In the genomic region with DNA sequence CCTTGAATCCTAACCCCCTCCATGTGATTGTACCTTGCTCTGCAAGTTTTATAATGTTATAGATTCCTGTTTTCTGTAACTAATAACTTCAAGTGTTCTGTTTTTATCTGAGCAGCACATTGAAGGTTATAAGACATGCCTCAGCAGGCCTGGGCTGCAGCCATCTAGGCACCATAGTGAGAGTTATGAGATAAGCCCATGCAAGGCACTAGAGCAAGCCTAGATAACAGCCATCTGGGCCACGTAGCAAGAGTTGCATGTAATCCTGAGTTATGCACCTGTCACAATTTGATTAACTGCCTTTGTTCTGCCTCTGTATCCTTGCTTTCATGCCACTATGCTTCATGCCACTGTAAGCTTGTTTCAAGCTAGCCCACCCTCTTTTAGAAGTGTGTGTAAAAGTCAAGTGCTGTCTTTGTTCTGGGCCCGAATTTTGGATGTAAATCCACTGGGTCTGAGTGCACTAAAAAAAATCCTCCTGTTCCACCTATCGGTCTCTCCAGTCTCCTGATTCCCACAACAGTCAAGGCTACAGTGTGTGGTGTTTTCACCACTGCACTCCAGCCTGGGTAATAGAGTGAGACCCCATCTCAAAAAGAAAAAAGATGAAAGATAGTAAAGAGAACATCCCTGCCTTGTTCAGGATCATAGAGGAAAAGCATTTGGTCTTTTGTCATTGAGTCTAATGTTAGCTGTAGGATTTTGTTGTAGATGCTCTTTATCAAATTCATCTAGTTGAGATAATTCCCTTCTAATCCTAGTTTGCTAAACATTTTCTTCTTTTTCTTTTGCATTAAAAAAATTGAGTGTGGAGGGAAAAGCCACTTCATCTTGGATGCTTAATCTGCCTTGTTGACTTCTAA, we compare ENCODE assay signal across 32 cellular contexts. TPM values are rescaled to one million over a fixed set of nuclear protein-coding genes. Genes with fewer than 3 reads are reported as not detected.
DNase-seq lines count a peak whose midpoint lies in the region; ATAC-seq, FAIRE-seq and TF ChIP-seq lines count a peak whose summit lies in the region.
"Had no signal": no experiment of that assay in that cellular context is flagged by ENCODE, and none has a peak within 500 bp of the region (broad histone marks: within the 10 kb centered on the region; RNA-seq: fewer than 3 reads in every experiment).

No MANE protein-coding gene starts in this region.

- H3K4me3 ChIP-seq in HepG2 (replicated peaks in 1 of 3; ENCODE audit: insufficient read depth in 1 of 3, low read depth in 2 of 3, low read length in 3 of 3) (no peak overlapping the region), right lobe of liver (no peak overlapping the region), endodermal cell (ENCODE audit: low read length) (peak overlapping the region; percentile 61)
- H3K4me3 ChIP-seq: GM23248, transverse colon had no signal

- H3K36me3 ChIP-seq in HepG2 (replicated peaks in 1 of 2; ENCODE audit: control insufficient read depth in 1 of 2, insufficient read depth in 2 of 2, low read length in 2 of 2), result no peaks in the 10 kb centered on the region
- H3K36me3 ChIP-seq in right lobe of liver, result no peaks in the 10 kb centered on the region
- no peaks in the 10 kb centered on the region for H3K36me3 ChIP-seq in endodermal cell (ENCODE audit: control insufficient read depth, insufficient read depth, low read length)
- H3K36me3 ChIP-seq: transverse colon had no signal

- H4K20me1 ChIP-seq in HepG2 (ENCODE audit: insufficient read depth, low read length), result no peaks in the 10 kb centered on the region

- H3K9me3 ChIP-seq in HepG2 (ENCODE audit: low read length), result peaks cover 56% of the 10 kb centered on the region
- peaks cover 0 to 10% (median 4%) of the 10 kb centered on the region in 4 donors for H3K9me3 ChIP-seq in right lobe of liver
- peaks cover 65% of the 10 kb centered on the region for H3K9me3 ChIP-seq in endodermal cell (ENCODE audit: control insufficient read depth, low read length)

- BruUV-seq in HepG2 (replicated peaks; lab: Mats Ljungman, UMichigan), result no TSS peak

- H3K27ac ChIP-seq in HepG2 (ENCODE audit: extremely low read length, insufficient read depth, low read length) (no peak overlapping the region), right lobe of liver (no peak overlapping the region), endodermal cell (ENCODE audit: low read depth, low read length) (no peak overlapping the region)
- H3K27ac ChIP-seq: C4-2B, GM23248, KMS-11, transverse colon had no signal

- ATAC-seq in HepG2 (no peak), right lobe of liver (no peak)
- ATAC-seq: natural killer cell had no signal

- TF ChIP-seq RAD21 in HepG2 (CRISPR knock-in tag; IDR thresholded peaks at IDR 0.05), result no peak

- in situ Hi-C loops in HepG2 (cut with HindIII; ENCODE audit: extremely low pct_ligation_motif_present, low pct_unique_long_range_greater_than_20kb), result no loop called here
- in situ Hi-C loops in KBM-7 (cut with MboI; ENCODE audit: low pct_unique_long_range_greater_than_20kb, low sequenced_read_pairs), result no loop called here

- POLR2A ChIA-PET in HepG2 (lab: Yijun Ruan, JAX), result no interaction called here

- no peak for TF ChIP-seq POLR2A in HepG2 (IDR thresholded peaks at IDR 0.05; ENCODE audit: insufficient read depth in 1 of 2, low read depth in 2 of 2, low read length in 2 of 2)
- TF ChIP-seq POLR2A in right lobe of liver (IDR thresholded peaks at IDR 0.05), result no peak

- intact Hi-C loops in HepG2 (cut with micrococcal nuclease; ENCODE audit: unreplicated experiment) (no loop called here), right lobe of liver (cut with DNase I) (no loop called here)

- WGBS in HepG2 (ENCODE audit: low lambda C conversion rate), result 30% methylated on average over 3 of the region's 3 CpGs
- WGBS in right lobe of liver (ENCODE audit: insufficient coverage, low coverage, low lambda C conversion rate, missing lambda C conversion rate), result 67% methylated on average over 3 of the region's 3 CpGs
- 94 to 100% methylated on average over 1 to 3 of the region's 3 CpGs for WGBS in endodermal cell (ENCODE audit: insufficient coverage in 1 of 2, insufficient read length in 1 of 2), 2 experiments

- H3K27me3 ChIP-seq in HepG2 (ENCODE audit: control insufficient read depth in 1 of 2, insufficient read depth in 2 of 2, low read length in 2 of 2), result no peaks in the 10 kb centered on the region
- H3K27me3 ChIP-seq in right lobe of liver, result no peaks in the 10 kb centered on the region
- H3K27me3 ChIP-seq in endodermal cell (ENCODE audit: control insufficient read depth, insufficient read depth, low read length, poor library complexity, severe bottlenecking), result no peaks in the 10 kb centered on the region
- H3K27me3 ChIP-seq: transverse colon had no signal

- TF ChIP-seq EP300 in HepG2 (IDR thresholded peaks at IDR 0.05; ENCODE audit: low read depth in 2 of 2, low read length in 2 of 2) (no peak), HepG2 (CRISPR knock-in tag; IDR thresholded peaks at IDR 0.05; ENCODE audit: borderline replicate concordance) (no peak)

- H3K4me1 ChIP-seq in HepG2 (ENCODE audit: insufficient read depth, low read length) (no peaks in the 10 kb centered on the region), right lobe of liver (no peaks in the 10 kb centered on the region), endodermal cell (ENCODE audit: control insufficient read depth, insufficient read depth, low read length) (no peaks in the 10 kb centered on the region)
- H3K4me1 ChIP-seq: Caco-2, transverse colon had no signal

- no peak overlapping the region for H3K4me2 ChIP-seq in HepG2 (ENCODE audit: low read depth, low read length)
- H3K4me2 ChIP-seq: KMS-11 had no signal

- H3K27me3 Mint-ChIP-seq in endodermal cell (ENCODE audit: insufficient read depth), result no peaks in the 10 kb centered on the region
- H3K27me3 Mint-ChIP-seq: activated naive CD4-positive, alpha-beta T cell treated with anti-CD3 and anti-CD28 coated beads, Interleukin-2, amount 50 U/mL, for 24 hours; brain had no signal

- H3K27ac Mint-ChIP-seq in endodermal cell, result no peak overlapping the region
- H3K27ac Mint-ChIP-seq: activated naive CD4-positive, alpha-beta T cell treated with anti-CD3 and anti-CD28 coated beads, Interleukin-2, amount 50 U/mL, for 24 hours; activated T-helper 1 cell treated with anti-CD3 and anti-CD28 coated beads, Interleukin-12 subunit alpha, Interleukin-12 subunit beta, Interleukin-2, Interleukin-4 antibody, amounts not matched to agents 30 ng/mL and 10 ng/mL and 1 ng/mL, durations not matched to agents 14 hours and 24 hours and 36 hours; brain; HFFc6; natural killer cell had no signal

- TF ChIP-seq CTCF in HepG2 (CRISPR knock-in tag; IDR thresholded peaks at IDR 0.05) (no peak), right lobe of liver (IDR thresholded peaks at IDR 0.05) (no peak), endodermal cell (conservative IDR thresholded peaks at IDR 0.05) (no peak), D721Med (IDR thresholded peaks at IDR 0.05; ENCODE audit: insufficient read depth, missing control alignments) (no peak)

- H3K79me2 ChIP-seq in HepG2 (ENCODE audit: insufficient read depth, low read length), result no peaks in the 10 kb centered on the region

- DNase-seq in HepG2 (ENCODE audit: low spot score) (no peak), right lobe of liver (no peak), KBM-7 (peak; percentile 31), endodermal cell (peak; percentile 66), hippocampal formation (lab: John Stamatoyannopoulos, UW) (no peak), D721Med (ENCODE audit: insufficient read length, low spot score) (no peak), AML-193 (lab: John Stamatoyannopoulos, UW) (no peak)
- DNase-seq: activated CD4-positive, alpha-beta T cell treated with anti-CD3 and anti-CD28 coated beads for 48 hours; amniotic stem cell; cerebellar nuclear complex; GM23248; HFFc6; kidney glomerular epithelial cell; midbrain; MM.1S; natural killer cell; NCI-H2081 treated with DMSO at 0.1 percent for 48 hours; NCI-H446; NCI-H748 treated with DMSO at 0.1 percent for 48 hours; occipital lobe; SIG-M5; stimulated activated CD4-positive, alpha-beta T cell treated with anti-CD3 and anti-CD28 coated beads, Interleukin-15, amount 100 ng/mL, for 24 hours; stimulated activated CD4-positive, alpha-beta T cell treated with anti-CD3 and anti-CD28 coated beads, Interleukin-4, amount 100 ng/mL, for 4 hours; T-helper 9 cell; transverse colon had no signal

- no peak for FAIRE-seq in HepG2 (lab: Jason Lieb, UNC)
- no peak for FAIRE-seq in D721Med (lab: Jason Lieb, UNC)
- FAIRE-seq: frontal cortex had no signal

- peaks cover 72% of the 10 kb centered on the region for H3K9me3 Mint-ChIP-seq in endodermal cell

- peaks cover 52% of the 10 kb centered on the region for H3K36me3 Mint-ChIP-seq in endodermal cell (ENCODE audit: low read depth)

- H3K4me3 Mint-ChIP-seq in endodermal cell, result no peak overlapping the region
- H3K4me3 Mint-ChIP-seq: activated naive CD4-positive, alpha-beta T cell treated with anti-CD3 and anti-CD28 coated beads, Interleukin-2, amount 50 U/mL, for 24 hours; activated T-helper 1 cell treated with anti-CD3 and anti-CD28 coated beads, Interleukin-12 subunit alpha, Interleukin-12 subunit beta, Interleukin-2, Interleukin-4 antibody, amounts not matched to agents 30 ng/mL and 10 ng/mL and 1 ng/mL, durations not matched to agents 14 hours and 24 hours and 36 hours; brain; HFFc6; natural killer cell had no signal

- no peak overlapping the region for H2AFZ ChIP-seq in HepG2 (ENCODE audit: low read length)
- H2AFZ ChIP-seq: GM23248 had no signal

- no peaks in the 10 kb centered on the region for H3K4me1 Mint-ChIP-seq in endodermal cell
- H3K4me1 Mint-ChIP-seq: activated naive CD4-positive, alpha-beta T cell treated with anti-CD3 and anti-CD28 coated beads, Interleukin-2, amount 50 U/mL, for 24 hours; natural killer cell had no signal

- no peak overlapping the region for H3K9ac ChIP-seq in HepG2 (ENCODE audit: insufficient read depth, low read depth, low read length)
- H3K9ac ChIP-seq in endodermal cell (ENCODE audit: extremely low read depth, low read length, poor library complexity, severe bottlenecking), result no peak overlapping the region
- H3K9ac ChIP-seq: GM23248, KMS-11 had no signal

- CTCF ChIA-PET in HepG2 (lab: Yijun Ruan, JAX; ENCODE audit: low intra/inter-chr PET ratio, low total read pairs), result no interaction called here

RNA-seq across cellular contexts. Expression of a gene that starts 16.1 kb away (rescaled TPM):
- total RNA-seq in HepG2 (2016; rRNA removed; fragmentation: Illumina TruSeq; extraction: Trizol), result 12.0 and 18.8 TPM in 2 replicates
- total RNA-seq in HepG2 (2016; cell fraction: cytosol; rRNA removed; fragmentation: Illumina TruSeq; extraction: Trizol; ENCODE audit: low read depth), result 1.2 and 1.4 TPM in 2 replicates
- total RNA-seq in HepG2 (2016; cell fraction: insoluble cytoplasmic fraction; rRNA removed; fragmentation: Illumina TruSeq; extraction: Trizol), result 12.7 and 18.0 TPM in 2 replicates
- total RNA-seq in HepG2 (2016; cell fraction: membrane; rRNA removed; fragmentation: Illumina TruSeq; extraction: Trizol), result 4.9 TPM in 2 replicates
- 7.5 and 7.7 TPM in 2 replicates for total RNA-seq in HepG2 (2016; cell fraction: nucleus; rRNA removed; fragmentation: Illumina TruSeq; extraction: Trizol)
- 4.1 and 4.4 TPM in 2 replicates for polyA plus RNA-seq in HepG2 (2011; rRNA removed)
- polyA plus RNA-seq in HepG2 (2011; cell fraction: cytosol; rRNA removed), result 2.9 and 3.7 TPM in 2 replicates
- polyA plus RNA-seq in HepG2 (2011; cell fraction: nucleus; rRNA removed), result 2.3 and 3.0 TPM in 2 replicates
- 5.1 and 5.6 TPM in 2 replicates for polyA plus RNA-seq in HepG2 (2012)
- 0.51 and 0.53 TPM in 2 replicates for polyA plus RNA-seq in HepG2 (2016; cell fraction: cytosol; fragmentation: Illumina TruSeq; extraction: Trizol; ENCODE audit: low read depth)
- 10.7 and 11.9 TPM in 2 replicates for polyA plus RNA-seq in HepG2 (2016; cell fraction: insoluble cytoplasmic fraction; fragmentation: Illumina TruSeq; extraction: Trizol; ENCODE audit: low read depth)
- 2.0 TPM in 2 replicates for polyA plus RNA-seq in HepG2 (2016; cell fraction: membrane; fragmentation: Illumina TruSeq; extraction: Trizol; ENCODE audit: low read depth)
- 8.6 and 8.7 TPM in 2 replicates for polyA plus RNA-seq in HepG2 (2016; cell fraction: nucleus; fragmentation: Illumina TruSeq; extraction: Trizol; ENCODE audit: insufficient read depth, low read depth)
- 16.0 and 35.1 TPM in 2 replicates for polyA minus RNA-seq in HepG2 (2011; rRNA and poly(A)+ RNA removed; ENCODE audit: low replicate concordance)
- polyA minus RNA-seq in HepG2 (2011; cell fraction: cytosol; rRNA and poly(A)+ RNA removed), result 7.6 and 8.2 TPM in 2 replicates
- 4.9 and 5.1 TPM in 2 replicates for polyA minus RNA-seq in HepG2 (2011; cell fraction: nucleus; rRNA and poly(A)+ RNA removed)
- 1 to 10 TPM; 2.3 to 4.7 (median 3.7) TPM for total RNA-seq in right lobe of liver
- 10 to 100 TPM in 1 of 2 donors, 1 to 10 TPM in 1; 8.5 to 10.2 TPM for total RNA-seq in endodermal cell
- polyA plus RNA-seq in endodermal cell (2013, experiment 1 of 2), result 13.9 TPM
- 13.8 TPM for polyA plus RNA-seq in endodermal cell (2013, experiment 2 of 2)

RNA-seq across cellular contexts. Expression of a gene that starts 45.7 kb away (rescaled TPM):
- total RNA-seq in HepG2 (2016; rRNA removed; fragmentation: Illumina TruSeq; extraction: Trizol), result 9.0 and 14.9 TPM in 2 replicates
- 0.61 and 0.71 TPM in 2 replicates for total RNA-seq in HepG2 (2016; cell fraction: cytosol; rRNA removed; fragmentation: Illumina TruSeq; extraction: Trizol; ENCODE audit: low read depth)
- total RNA-seq in HepG2 (2016; cell fraction: insoluble cytoplasmic fraction; rRNA removed; fragmentation: Illumina TruSeq; extraction: Trizol), result 9.1 and 14.2 TPM in 2 replicates
- total RNA-seq in HepG2 (2016; cell fraction: membrane; rRNA removed; fragmentation: Illumina TruSeq; extraction: Trizol), result 3.4 and 4.1 TPM in 2 replicates
- 8.3 and 8.7 TPM in 2 replicates for total RNA-seq in HepG2 (2016; cell fraction: nucleus; rRNA removed; fragmentation: Illumina TruSeq; extraction: Trizol)
- 3.6 and 3.8 TPM in 2 replicates for polyA plus RNA-seq in HepG2 (2011; rRNA removed)
- polyA plus RNA-seq in HepG2 (2011; cell fraction: cytosol; rRNA removed), result 2.8 and 2.9 TPM in 2 replicates
- 2.6 and 3.1 TPM in 2 replicates for polyA plus RNA-seq in HepG2 (2011; cell fraction: nucleus; rRNA removed)
- polyA plus RNA-seq in HepG2 (2012), result 3.2 and 4.1 TPM in 2 replicates
- polyA plus RNA-seq in HepG2 (2016; cell fraction: cytosol; fragmentation: Illumina TruSeq; extraction: Trizol; ENCODE audit: low read depth), result 0.17 and 0.28 TPM in 2 replicates
- 10.2 and 10.4 TPM in 2 replicates for polyA plus RNA-seq in HepG2 (2016; cell fraction: insoluble cytoplasmic fraction; fragmentation: Illumina TruSeq; extraction: Trizol; ENCODE audit: low read depth)
- polyA plus RNA-seq in HepG2 (2016; cell fraction: membrane; fragmentation: Illumina TruSeq; extraction: Trizol; ENCODE audit: low read depth), result 1.0 and 1.3 TPM in 2 replicates
- polyA plus RNA-seq in HepG2 (2016; cell fraction: nucleus; fragmentation: Illumina TruSeq; extraction: Trizol; ENCODE audit: insufficient read depth, low read depth), result 4.8 and 5.5 TPM in 2 replicates
- 18.8 and 26.5 TPM in 2 replicates for polyA minus RNA-seq in HepG2 (2011; rRNA and poly(A)+ RNA removed; ENCODE audit: low replicate concordance)
- polyA minus RNA-seq in HepG2 (2011; cell fraction: cytosol; rRNA and poly(A)+ RNA removed), result 6.6 and 7.6 TPM in 2 replicates
- polyA minus RNA-seq in HepG2 (2011; cell fraction: nucleus; rRNA and poly(A)+ RNA removed), result 12.4 and 12.9 TPM in 2 replicates
- 1 to 10 TPM; 3.0 to 6.7 (median 5.5) TPM for total RNA-seq in right lobe of liver
- 10 to 100 TPM; 11.7 to 15.9 TPM for total RNA-seq in endodermal cell
- 9.4 TPM for polyA plus RNA-seq in endodermal cell (2013, experiment 1 of 2)
- polyA plus RNA-seq in endodermal cell (2013, experiment 2 of 2), result 9.2 TPM

Comparison
In these comparisons a context has a peak if more than half of its experiments do, and no peak if none do; other contexts are left out.
1. DNase-seq: peak in KBM-7 (single experiment) and endodermal cell (single experiment); none in HepG2 (single experiment), right lobe of liver (0 of 3), hippocampal formation (0 of 2), D721Med (single experiment) and AML-193 (0 of 2).